14 cellular contexts compared by ENCODE assay signal in the genomic region with DNA sequence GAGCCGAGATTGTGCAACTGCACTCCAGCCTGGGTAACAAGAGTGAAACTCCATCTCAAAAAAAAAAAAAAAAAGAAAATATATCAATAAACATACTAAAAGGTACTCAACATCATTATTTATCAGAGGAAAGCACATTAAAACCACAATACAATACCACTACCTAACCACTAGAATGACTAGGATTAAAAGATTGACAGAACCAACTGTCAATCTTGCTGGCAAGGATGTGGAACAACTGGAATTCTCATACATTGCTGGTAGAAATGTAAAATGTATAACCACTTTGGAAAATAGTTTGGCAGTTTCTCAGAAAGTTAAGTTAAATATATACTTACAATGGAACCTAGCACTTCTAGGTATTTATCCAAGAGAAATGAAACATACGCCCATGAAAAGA.
DNase-seq lines count a peak whose midpoint lies in the region; ATAC-seq and TF ChIP-seq lines count a peak whose summit lies in the region.
"Had no signal": no experiment of that assay in that cellular context is flagged by ENCODE, and none has a peak within 500 bp of the region (broad histone marks: within the 10 kb centered on the region; RNA-seq: fewer than 3 reads in every experiment).

No MANE protein-coding gene starts in this region.

- H3K27me3 Mint-ChIP-seq in natural killer cell treated with Interleukin-12 subunit alpha and Interleukin-12 subunit beta and Interleukin-15 and Interleukin-18, amount 100 ng/mL, for 72 hours, result no peaks in the 10 kb centered on the region
- no peaks in the 10 kb centered on the region for H3K27me3 Mint-ChIP-seq in natural killer cell (ENCODE audit: low read depth in 2 of 2)
- no peaks in the 10 kb centered on the region for H3K27me3 Mint-ChIP-seq in T-helper 17 cell
- H3K27me3 Mint-ChIP-seq: B cell; CD4-positive, alpha-beta T cell had no signal

- H3K9me3 ChIP-seq in T-helper 17 cell (ENCODE audit: control insufficient read depth, low read length, poor library complexity, severe bottlenecking), result no peaks in the 10 kb centered on the region

- H3K36me3 Mint-ChIP-seq in natural killer cell treated with Interleukin-12 subunit alpha and Interleukin-12 subunit beta and Interleukin-15 and Interleukin-18, amount 100 ng/mL, for 72 hours, result no peaks in the 10 kb centered on the region
- H3K36me3 Mint-ChIP-seq in natural killer cell (no peaks in the 10 kb centered on the region), T-helper 17 cell (ENCODE audit: low read depth) (no peaks in the 10 kb centered on the region)

- intact Hi-C loops in natural killer cell (cut with micrococcal nuclease), result no loop called here

- peaks cover 12 to 18% of the 10 kb centered on the region in 2 donors for H3K4me1 Mint-ChIP-seq in natural killer cell treated with Interleukin-12 subunit alpha and Interleukin-12 subunit beta and Interleukin-15 and Interleukin-18, amount 100 ng/mL, for 72 hours (ENCODE audit: low read depth in 2 of 2)
- H3K4me1 Mint-ChIP-seq in natural killer cell, result peaks cover 14 to 18% of the 10 kb centered on the region in 2 donors
- peaks cover 4% of the 10 kb centered on the region for H3K4me1 Mint-ChIP-seq in T-helper 17 cell

- peak; percentile 8 for DNase-seq in natural killer cell treated with Interleukin-12 subunit alpha and Interleukin-12 subunit beta and Interleukin-15 and Interleukin-18, amount 100 ng/mL, for 72 hours (ENCODE audit: low spot score)
- no peak for DNase-seq in natural killer cell
- DNase-seq in myocyte (ENCODE audit: low read depth), result peak; percentile 54
- no peak for DNase-seq in T-helper 17 cell
- DNase-seq: AML-193; Caco-2; Calu3; CD4-positive, alpha-beta T cell; CD8-positive, alpha-beta T cell; DMS79 treated with DMSO at 0.1 percent for 48 hours; GF-D8 had no signal

- H3K27ac Mint-ChIP-seq in natural killer cell treated with Interleukin-12 subunit alpha and Interleukin-12 subunit beta and Interleukin-15 and Interleukin-18, amount 100 ng/mL, for 72 hours, result no peak overlapping the region
- H3K27ac Mint-ChIP-seq in natural killer cell (no peak overlapping the region), T-helper 17 cell (no peak overlapping the region)
- H3K27ac Mint-ChIP-seq: B cell; CD4-positive, alpha-beta T cell; CD8-positive, alpha-beta T cell had no signal

- no peaks in the 10 kb centered on the region for H3K9me3 Mint-ChIP-seq in natural killer cell treated with Interleukin-12 subunit alpha and Interleukin-12 subunit beta and Interleukin-15 and Interleukin-18, amount 100 ng/mL, for 72 hours
- H3K9me3 Mint-ChIP-seq in natural killer cell, result no peaks in the 10 kb centered on the region

- no peak for ATAC-seq in natural killer cell treated with Interleukin-12 subunit alpha and Interleukin-12 subunit beta and Interleukin-15 and Interleukin-18, amount 100 ng/mL, for 72 hours
- ATAC-seq in natural killer cell, result no peak
- ATAC-seq in T-helper 17 cell, result no peak
- no peak for ATAC-seq in GM19035 (IDR thresholded peaks at IDR 0.05; ENCODE audit: unreplicated experiment)
- ATAC-seq: A549; CD8-positive, alpha-beta T cell had no signal

- no peak for TF ChIP-seq CTCF in natural killer cell (IDR thresholded peaks at IDR 0.05)

- H3K4me3 Mint-ChIP-seq in natural killer cell treated with Interleukin-12 subunit alpha and Interleukin-12 subunit beta and Interleukin-15 and Interleukin-18, amount 100 ng/mL, for 72 hours, result no peak overlapping the region
- H3K4me3 Mint-ChIP-seq in natural killer cell (no peak overlapping the region), T-helper 17 cell (no peak overlapping the region)
- H3K4me3 Mint-ChIP-seq: B cell; CD4-positive, alpha-beta T cell; CD8-positive, alpha-beta T cell had no signal

Comparison
In these comparisons a context has a peak if more than half of its experiments do, and no peak if none do; other contexts are left out.
1. DNase-seq: peak in natural killer cell treated with Interleukin-12 subunit alpha and Interleukin-12 subunit beta and Interleukin-15 and Interleukin-18, amount 100 ng/mL, for 72 hours (single experiment) and myocyte (single experiment); none in natural killer cell (single experiment) and T-helper 17 cell (0 of 3).